ENCODE assay signal across 8 cellular contexts in the genomic region with DNA sequence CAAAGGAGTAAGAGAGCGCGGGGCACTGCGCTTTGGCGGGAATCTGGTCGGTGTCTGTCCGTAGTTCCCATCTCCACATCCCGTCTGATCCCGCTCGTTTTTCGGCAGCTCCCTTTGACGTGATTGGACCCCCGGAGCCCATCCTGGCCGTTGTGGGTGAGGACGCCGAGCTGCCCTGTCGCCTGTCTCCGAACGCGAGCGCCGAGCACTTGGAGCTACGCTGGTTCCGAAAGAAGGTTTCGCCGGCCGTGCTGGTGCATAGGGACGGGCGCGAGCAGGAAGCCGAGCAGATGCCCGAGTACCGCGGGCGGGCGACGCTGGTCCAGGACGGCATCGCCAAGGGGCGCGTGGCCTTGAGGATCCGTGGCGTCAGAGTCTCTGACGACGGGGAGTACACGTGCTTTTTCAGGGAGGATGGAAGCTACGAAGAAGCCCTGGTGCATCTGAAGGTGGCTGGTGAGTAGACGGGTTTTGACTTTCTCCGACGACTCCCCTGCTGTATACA. TPM values are rescaled to one million over a fixed set of nuclear protein-coding genes. Genes with fewer than 3 reads are reported as not detected.
DNase-seq lines count a peak whose midpoint lies in the region; ATAC-seq and TF ChIP-seq lines count a peak whose summit lies in the region.

No MANE protein-coding gene starts in this region.

- H3K27me3 Mint-ChIP-seq in osteocyte (ENCODE audit: unreplicated experiment), result peaks cover 55% of the 10 kb centered on the region

- H3K36me3 Mint-ChIP-seq in osteocyte (ENCODE audit: unreplicated experiment), result no peaks in the 10 kb centered on the region

- H3K27ac Mint-ChIP-seq in osteocyte (ENCODE audit: unreplicated experiment), result no peak overlapping the region

- no peak for TF ChIP-seq CTCF in fibroblast of the aortic adventitia (IDR thresholded peaks at IDR 0.05; ENCODE audit: insufficient read depth, low read length)
- TF ChIP-seq CTCF in osteocyte (IDR thresholded peaks at IDR 0.05), result no peak

- peak overlapping the region; percentile 72 for H3K4me3 Mint-ChIP-seq in osteocyte (ENCODE audit: unreplicated experiment)

- H3K9me3 Mint-ChIP-seq in osteocyte (ENCODE audit: unreplicated experiment), result no peaks in the 10 kb centered on the region

- peak overlapping the region; percentile 46 for H3K4me3 ChIP-seq in fibroblast of the aortic adventitia (ENCODE audit: low read depth, low read length)

- peak; percentile 5 to 46 for DNase-seq in NCI-H524 (lab: John Stamatoyannopoulos, UW)
- DNase-seq in NCI-H524 treated with DMSO at 0.1 percent for 48 hours (lab: John Stamatoyannopoulos, UW), result no peak
- peak; percentile 27 for DNase-seq in activated T-cell treated with anti-CD3 and anti-CD28 coated beads for 48 hours (ENCODE audit: low read depth)
- peak; percentile 11 for DNase-seq in fibroblast of the aortic adventitia (ENCODE audit: low read depth)
- DNase-seq in osteocyte (ENCODE audit: extremely low spot score, unreplicated experiment), result no peak
- DNase-seq in OCI-M2 (lab: John Stamatoyannopoulos, UW; ENCODE audit: unreplicated experiment), result no peak
- DNase-seq in cortex of kidney (lab: John Stamatoyannopoulos, UW), result no peak

- H3K4me1 Mint-ChIP-seq in osteocyte (ENCODE audit: unreplicated experiment), result peaks cover 10% of the 10 kb centered on the region

- no peak for ATAC-seq in HG03442 (IDR thresholded peaks at IDR 0.05; ENCODE audit: unreplicated experiment)

RNA-seq across cellular contexts. Expression of gene BTN1A1, which starts 1.4 kb away (rescaled TPM):
- total RNA-seq in fibroblast of the aortic adventitia (ENCODE audit: low replicate concordance), result not detected in 2 replicates
- total RNA-seq in osteocyte, result not detected in 2 replicates

RNA-seq across cellular contexts. Expression of gene HMGN4, which starts 36.6 kb away (rescaled TPM):
- total RNA-seq in fibroblast of the aortic adventitia (ENCODE audit: low replicate concordance), result 32.7 and 50.3 TPM in 2 replicates
- total RNA-seq in osteocyte, result 45.0 and 49.2 TPM in 2 replicates

RNA-seq across cellular contexts. Expression of gene BTN2A1, which starts 43.8 kb away (rescaled TPM):
- total RNA-seq in fibroblast of the aortic adventitia (ENCODE audit: low replicate concordance), result 11.7 and 17.9 TPM in 2 replicates
- total RNA-seq in osteocyte, result 27.0 and 27.7 TPM in 2 replicates

Comparison
In these comparisons a context has a peak if more than half of its experiments do, and no peak if none do; other contexts are left out.
1. DNase-seq: peak in NCI-H524 (2 of 2), activated T-cell treated with anti-CD3 and anti-CD28 coated beads for 48 hours (single experiment) and fibroblast of the aortic adventitia (single experiment); none in NCI-H524 treated with DMSO at 0.1 percent for 48 hours (single experiment), osteocyte (single experiment), OCI-M2 (single experiment) and cortex of kidney (single experiment).